Comparison of ENCODE assay signal across 1 cellular context in the genomic region with DNA sequence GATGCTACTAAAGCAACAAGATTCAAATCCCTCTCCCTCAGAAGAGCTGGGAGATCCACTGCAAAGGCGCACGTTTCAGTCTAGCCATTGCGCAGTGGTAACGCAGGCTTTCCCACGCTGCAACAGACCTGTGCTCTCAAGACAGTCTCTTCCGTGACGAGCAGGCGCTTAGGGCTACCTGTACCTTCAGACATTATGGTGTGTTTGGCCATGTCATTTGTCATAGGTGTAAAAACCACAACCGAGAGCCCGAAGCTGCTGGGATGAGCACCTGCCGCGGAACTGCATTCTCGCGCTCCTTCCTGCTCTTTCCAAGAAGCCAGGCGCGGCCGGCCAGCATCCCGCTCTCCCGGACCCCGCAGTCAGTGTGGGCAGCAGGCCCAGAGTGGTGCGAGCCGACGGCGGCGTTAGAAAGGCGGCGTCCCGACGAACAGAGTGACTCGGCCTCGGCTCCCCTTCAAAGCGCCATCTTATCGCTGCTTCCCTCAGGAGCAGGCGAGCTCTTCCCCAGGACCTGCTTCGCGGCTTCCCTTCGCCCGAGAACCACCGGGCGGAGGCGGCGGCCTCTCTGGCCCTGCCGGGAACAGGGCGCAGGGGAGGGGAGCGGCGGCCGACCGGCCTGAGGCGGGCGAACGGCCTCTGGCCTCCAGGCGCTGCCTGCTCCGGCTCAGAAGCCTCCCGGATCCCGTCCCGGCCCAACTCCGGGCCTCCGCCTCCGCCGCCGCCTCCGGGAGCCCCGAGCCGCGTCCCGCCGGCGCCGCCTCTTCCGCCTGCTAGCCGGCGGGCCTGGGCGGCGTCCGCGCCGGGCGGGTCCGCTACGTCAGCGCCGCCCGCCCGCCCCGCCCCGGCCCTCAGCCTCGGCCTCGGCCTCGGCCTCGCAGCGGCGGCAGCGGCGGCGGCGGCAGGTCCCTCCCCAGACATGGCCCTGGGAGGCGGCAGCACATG.
TF ChIP-seq lines count a peak whose summit lies in the region.

A gene with protein sequence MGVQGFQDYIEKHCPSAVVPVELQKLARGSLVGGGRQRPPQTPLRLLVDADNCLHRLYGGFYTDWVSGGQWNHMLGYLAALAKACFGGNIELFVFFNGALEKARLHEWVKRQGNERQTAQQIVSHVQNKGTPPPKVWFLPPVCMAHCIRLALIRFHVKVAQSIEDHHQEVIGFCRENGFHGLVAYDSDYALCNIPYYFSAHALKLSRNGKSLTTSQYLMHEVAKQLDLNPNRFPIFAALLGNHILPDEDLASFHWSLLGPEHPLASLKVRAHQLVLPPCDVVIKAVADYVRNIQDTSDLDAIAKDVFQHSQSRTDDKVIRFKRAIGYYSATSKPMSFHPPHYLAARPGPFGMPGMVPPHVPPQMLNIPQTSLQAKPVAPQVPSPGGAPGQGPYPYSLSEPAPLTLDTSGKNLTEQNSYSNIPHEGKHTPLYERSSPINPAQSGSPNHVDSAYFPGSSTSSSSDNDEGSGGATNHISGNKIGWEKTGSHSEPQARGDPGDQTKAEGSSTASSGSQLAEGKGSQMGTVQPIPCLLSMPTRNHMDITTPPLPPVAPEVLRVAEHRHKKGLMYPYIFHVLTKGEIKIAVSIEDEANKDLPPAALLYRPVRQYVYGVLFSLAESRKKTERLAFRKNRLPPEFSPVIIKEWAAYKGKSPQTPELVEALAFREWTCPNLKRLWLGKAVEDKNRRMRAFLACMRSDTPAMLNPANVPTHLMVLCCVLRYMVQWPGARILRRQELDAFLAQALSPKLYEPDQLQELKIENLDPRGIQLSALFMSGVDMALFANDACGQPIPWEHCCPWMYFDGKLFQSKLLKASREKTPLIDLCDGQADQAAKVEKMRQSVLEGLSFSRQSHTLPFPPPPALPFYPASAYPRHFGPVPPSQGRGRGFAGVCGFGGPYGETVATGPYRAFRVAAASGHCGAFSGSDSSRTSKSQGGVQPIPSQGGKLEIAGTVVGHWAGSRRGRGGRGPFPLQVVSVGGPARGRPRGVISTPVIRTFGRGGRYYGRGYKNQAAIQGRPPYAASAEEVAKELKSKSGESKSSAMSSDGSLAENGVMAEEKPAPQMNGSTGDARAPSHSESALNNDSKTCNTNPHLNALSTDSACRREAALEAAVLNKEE (plus strand): TSS at position 869 of the 945 bp plus-strand sequence. CDS start 231 bp downstream, outside the sequence.

TF ChIP-seq in HepG2, 621 proteins besides CTCF, POLR2A, EP300 and RAD21 (continued from another document and continues in another):
- TF ChIP-seq ZSCAN20 (CRISPR knock-in tag; IDR thresholded peaks at IDR 0.05; ENCODE audit: borderline replicate concordance) (0 out of 2 replicates have a peak, but pooled peaks have one; percentile 62), CENPT (CRISPR knock-in tag; IDR thresholded peaks at IDR 0.05; ENCODE audit: low read depth) (no peak), GTF2F1 (IDR thresholded peaks at IDR 0.05; ENCODE audit: low read length) (no peak), CCAR2 (optimal IDR thresholded peaks at IDR 0.05; ENCODE audit: low read depth, low read length) (no peak), ARHGAP35 (CRISPR knock-in tag; IDR thresholded peaks at IDR 0.05; ENCODE audit: borderline replicate concordance) (0 out of 2 replicates have a peak, but pooled peaks have one; percentile 30), SIX4 (CRISPR knock-in tag; IDR thresholded peaks at IDR 0.05) (no peak), MBD4 (IDR thresholded peaks at IDR 0.05; ENCODE audit: borderline replicate concordance, low read length) (no peak), NFE2L2 (IDR thresholded peaks at IDR 0.05; ENCODE audit: low read length) (no peak), HNF1B (CRISPR knock-in tag; IDR thresholded peaks at IDR 0.05) (peak; percentile 78), ZKSCAN1 (IDR thresholded peaks at IDR 0.05; ENCODE audit: low read length) (no peak), SUZ12 (IDR thresholded peaks at IDR 0.05; ENCODE audit: low read depth, low read length) (no peak), TRIM24 (CRISPR knock-in tag; IDR thresholded peaks at IDR 0.05) (no peak), ZNF18 (CRISPR knock-in tag; IDR thresholded peaks at IDR 0.05; ENCODE audit: insufficient replicate concordance) (no peak), ZNF225 (CRISPR knock-in tag; IDR thresholded peaks at IDR 0.05) (no peak), ZNF766 (CRISPR knock-in tag; IDR thresholded peaks at IDR 0.05; ENCODE audit: borderline replicate concordance) (0 out of 2 replicates have a peak, but pooled peaks have one; percentile 29), PHF20 (CRISPR knock-in tag; IDR thresholded peaks at IDR 0.05) (peak; percentile 42; the same call in 1 of the 2 replicates), NFRKB (IDR thresholded peaks at IDR 0.05) (no peak), RERE (CRISPR knock-in tag; IDR thresholded peaks at IDR 0.05; ENCODE audit: low read depth) (no peak), ARID2 (CRISPR knock-in tag; IDR thresholded peaks at IDR 0.05; ENCODE audit: borderline replicate concordance) (no peak), HNRNPH1 (optimal IDR thresholded peaks at IDR 0.05; ENCODE audit: low read depth, low read length) (no peak), ZNF546 (CRISPR knock-in tag; conservative IDR thresholded peaks at IDR 0.05) (no peak), ZNF607 (CRISPR knock-in tag; IDR thresholded peaks at IDR 0.05; ENCODE audit: borderline replicate concordance) (0 out of 2 replicates have a peak, but pooled peaks have one; percentile 36), RBM39 (IDR thresholded peaks at IDR 0.05; ENCODE audit: low read depth, low read length, poor library complexity, severe bottlenecking) (no peak), ZNF598 (CRISPR knock-in tag; IDR thresholded peaks at IDR 0.05; ENCODE audit: borderline replicate concordance) (no peak), NAIF1 (CRISPR knock-in tag; IDR thresholded peaks at IDR 0.05; ENCODE audit: borderline replicate concordance) (no peak), ZNF570 (CRISPR knock-in tag; IDR thresholded peaks at IDR 0.05; ENCODE audit: borderline replicate concordance) (no peak), ZNF776 (CRISPR knock-in tag; IDR thresholded peaks at IDR 0.05) (peak; percentile 83; the same call in 1 of the 2 replicates), ETV6 (CRISPR knock-in tag; conservative IDR thresholded peaks at IDR 0.05) (peak; percentile 71; the same call in 1 of the 2 replicates), NFE2L1 (CRISPR knock-in tag; IDR thresholded peaks at IDR 0.05; ENCODE audit: borderline replicate concordance) (no peak), NCOA5 (CRISPR knock-in tag; IDR thresholded peaks at IDR 0.05) (no peak), POLR2AphosphoS2 (IDR thresholded peaks at IDR 0.05; ENCODE audit: low read depth, low read length) (no peak), HIC2 (CRISPR knock-in tag; IDR thresholded peaks at IDR 0.05; ENCODE audit: low read depth) (no peak), CHD2 (IDR thresholded peaks at IDR 0.05; ENCODE audit: low read depth, low read length) (peak; percentile 51; the same call in 1 of the 2 replicates), SP4 (CRISPR knock-in tag; IDR thresholded peaks at IDR 0.05) (0 out of 2 replicates have a peak, but pooled peaks have one; percentile 45), AKAP8 (CRISPR knock-in tag; IDR thresholded peaks at IDR 0.05) (no peak)
- TF ChIP-seq, protein P1, sequence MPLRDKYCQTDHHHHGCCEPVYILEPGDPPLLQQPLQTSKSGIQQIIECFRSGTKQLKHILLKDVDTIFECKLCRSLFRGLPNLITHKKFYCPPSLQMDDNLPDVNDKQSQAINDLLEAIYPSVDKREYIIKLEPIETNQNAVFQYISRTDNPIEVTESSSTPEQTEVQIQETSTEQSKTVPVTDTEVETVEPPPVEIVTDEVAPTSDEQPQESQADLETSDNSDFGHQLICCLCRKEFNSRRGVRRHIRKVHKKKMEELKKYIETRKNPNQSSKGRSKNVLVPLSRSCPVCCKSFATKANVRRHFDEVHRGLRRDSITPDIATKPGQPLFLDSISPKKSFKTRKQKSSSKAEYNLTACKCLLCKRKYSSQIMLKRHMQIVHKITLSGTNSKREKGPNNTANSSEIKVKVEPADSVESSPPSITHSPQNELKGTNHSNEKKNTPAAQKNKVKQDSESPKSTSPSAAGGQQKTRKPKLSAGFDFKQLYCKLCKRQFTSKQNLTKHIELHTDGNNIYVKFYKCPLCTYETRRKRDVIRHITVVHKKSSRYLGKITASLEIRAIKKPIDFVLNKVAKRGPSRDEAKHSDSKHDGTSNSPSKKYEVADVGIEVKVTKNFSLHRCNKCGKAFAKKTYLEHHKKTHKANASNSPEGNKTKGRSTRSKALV (CRISPR knock-in tag; IDR thresholded peaks at IDR 0.05): peak; percentile 89
- TF ChIP-seq, protein P2, sequence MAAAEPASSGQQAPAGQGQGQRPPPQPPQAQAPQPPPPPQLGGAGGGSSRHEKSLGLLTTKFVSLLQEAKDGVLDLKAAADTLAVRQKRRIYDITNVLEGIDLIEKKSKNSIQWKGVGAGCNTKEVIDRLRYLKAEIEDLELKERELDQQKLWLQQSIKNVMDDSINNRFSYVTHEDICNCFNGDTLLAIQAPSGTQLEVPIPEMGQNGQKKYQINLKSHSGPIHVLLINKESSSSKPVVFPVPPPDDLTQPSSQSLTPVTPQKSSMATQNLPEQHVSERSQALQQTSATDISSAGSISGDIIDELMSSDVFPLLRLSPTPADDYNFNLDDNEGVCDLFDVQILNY (CRISPR knock-in tag; conservative IDR thresholded peaks at IDR 0.05): no peak
- TF ChIP-seq, protein P3, sequence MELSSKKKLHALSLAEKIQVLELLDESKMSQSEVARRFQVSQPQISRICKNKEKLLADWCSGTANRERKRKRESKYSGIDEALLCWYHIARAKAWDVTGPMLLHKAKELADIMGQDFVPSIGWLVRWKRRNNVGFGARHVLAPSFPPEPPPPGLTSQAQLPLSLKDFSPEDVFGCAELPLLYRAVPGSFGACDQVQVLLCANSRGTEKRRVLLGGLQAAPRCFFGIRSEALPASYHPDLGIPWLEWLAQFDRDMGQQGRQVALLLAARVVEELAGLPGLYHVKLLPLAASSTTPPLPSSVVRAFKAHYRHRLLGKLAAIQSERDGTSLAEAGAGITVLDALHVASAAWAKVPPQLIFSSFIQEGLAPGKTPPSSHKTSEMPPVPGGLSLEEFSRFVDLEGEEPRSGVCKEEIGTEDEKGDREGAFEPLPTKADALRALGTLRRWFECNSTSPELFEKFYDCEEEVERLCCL (CRISPR knock-in tag; IDR thresholded peaks at IDR 0.05; ENCODE audit: borderline replicate concordance): no peak
